In genomic region chr3:52372822-52373504, GRCh38 we compare ENCODE assay signal across 1 cellular context.
TF ChIP-seq lines count a peak whose summit lies in the region.

No MANE protein-coding gene starts in this region.

TF ChIP-seq in GM12878, 131 proteins besides CTCF, POLR2A, EP300 and RAD21:
- no peak for TF ChIP-seq PBX3 (IDR thresholded peaks at IDR 0.05; ENCODE audit: insufficient replicate concordance, low read depth, low read length)
- TF ChIP-seq TCF3 (IDR thresholded peaks at IDR 0.05; ENCODE audit: borderline replicate concordance, insufficient read depth, low read depth, low read length), result 0 out of 2 replicates have a peak, but pooled peaks have one; percentile 45
- 0 out of 2 replicates have a peak, but pooled peaks have one; percentile 36 for TF ChIP-seq DPF2 (IDR thresholded peaks at IDR 0.05)
- peak in 1 of 2 experiments; percentile 96; a peak in 2 of 3 replicates for TF ChIP-seq EGR1 (IDR thresholded peaks at IDR 0.05; ENCODE audit: borderline replicate concordance in 1 of 2, low read depth in 2 of 2, low read length in 2 of 2)
- TF ChIP-seq ZNF24 (IDR thresholded peaks at IDR 0.05), result no peak
- TF ChIP-seq SPI1 (IDR thresholded peaks at IDR 0.05; ENCODE audit: borderline replicate concordance, insufficient read depth, low read depth, low read length), result peak; percentile 70
- TF ChIP-seq GATAD2B (conservative IDR thresholded peaks at IDR 0.05; ENCODE audit: low read depth), result no peak
- TF ChIP-seq RUNX3 (IDR thresholded peaks at IDR 0.05; ENCODE audit: low read length), result peak; percentile 37
- peak; percentile 38 for TF ChIP-seq IKZF1 (conservative IDR thresholded peaks at IDR 0.05)
- TF ChIP-seq TCF12 (IDR thresholded peaks at IDR 0.05; ENCODE audit: low read depth, low read length), result peak; percentile 68; the same call in 1 of the 2 replicates
- 0 out of 2 replicates have a peak, but pooled peaks have one; percentile 30 for TF ChIP-seq EED (IDR thresholded peaks at IDR 0.05; ENCODE audit: low read depth)
